ENCODE assay signal across 27 cellular contexts in genomic region chr4:61214680-61215079, GRCh38. TPM values are rescaled to one million over a fixed set of nuclear protein-coding genes. Genes with fewer than 3 reads are reported as not detected.
"Had no signal": no experiment of that assay in that cellular context is flagged by ENCODE, and none has a peak within 500 bp of the region (broad histone marks: within the 10 kb centered on the region; RNA-seq: fewer than 3 reads in every experiment).

No MANE protein-coding gene starts in this region.

- H3K4me3 ChIP-seq: ascending aorta, MG63, PC-9 had no signal

- DNase-seq: activated CD4-positive, alpha-beta T cell treated with anti-CD3 and anti-CD28 coated beads for 36 hours; activated CD4-positive, alpha-beta T cell treated with anti-CD3 and anti-CD28 coated beads, Interleukin-2, amount 10 ng/mL, durations not matched to agents 7 days and 5 days; activated CD4-positive, alpha-beta T cell treated with anti-CD3 and anti-CD28 coated beads, Interleukin-2, amount 50 U/mL, for 48 hours; activated CD8-positive, alpha-beta T cell treated with anti-CD3 and anti-CD28 coated beads, Interleukin-2, amount 10 ng/mL, durations not matched to agents 7 days and 5 days; activated gamma-delta T cell treated with Interleukin-2 at 50 U/mL for 16 hours; activated naive CD4-positive, alpha-beta T cell treated with anti-CD3 and anti-CD28 coated beads for 36 hours; activated T-cell treated with anti-CD3 and anti-CD28 coated beads for 4 hours; activated T-cell treated with anti-CD3 and anti-CD28 coated beads, Interleukin-2, amount 50 U/mL, for 4 hours; Karpas-422; KBM-7; MG63; NCI-H1048; NCI-H1105 treated with DMSO at 0.1 percent for 48 hours; NCI-H1436; NCI-H1694; NCI-H1930; NCI-H2081 treated with DMSO at 0.1 percent for 48 hours; NCI-H226; NCI-H446 treated with DMSO at 0.1 percent for 48 hours; NCI-H524; NCI-H69; NCI-H82; PC-9; Right ventricle myocardium superior had no signal

- H3K4me1 ChIP-seq: ascending aorta had no signal

- H3K36me3 ChIP-seq: ascending aorta, MG63 had no signal

- H3K9me3 ChIP-seq: ascending aorta, MG63 had no signal

- H3K27ac ChIP-seq: ascending aorta, PC-9 had no signal

- H2AFZ ChIP-seq: PC-9 had no signal

- H3K27me3 ChIP-seq: ascending aorta, MG63 had no signal

- H3K4me2 ChIP-seq: PC-9 had no signal

RNA-seq across cellular contexts. Expression of gene ADGRL3, which starts 14.6 kb away (rescaled TPM):
- total RNA-seq: activated CD4-positive, alpha-beta T cell treated with anti-CD3 and anti-CD28 coated beads for 36 hours; activated CD4-positive, alpha-beta T cell treated with anti-CD3 and anti-CD28 coated beads, Interleukin-2, amount 10 ng/mL, durations not matched to agents 7 days and 5 days; activated CD8-positive, alpha-beta T cell treated with anti-CD3 and anti-CD28 coated beads, Interleukin-2, amount 10 ng/mL, durations not matched to agents 7 days and 5 days; activated naive CD4-positive, alpha-beta T cell treated with anti-CD3 and anti-CD28 coated beads for 36 hours; activated naive CD4-positive, alpha-beta T cell treated with anti-CD3 and anti-CD28 coated beads, Interleukin-2, amount 50 U/mL, for 72 hours; activated T-cell treated with anti-CD3 and anti-CD28 coated beads, Interleukin-2, amount 50 U/mL, for 4 hours; activated T-helper 1 cell treated with anti-CD3 and anti-CD28 coated beads, Interleukin-12 subunit alpha, Interleukin-12 subunit beta, Interleukin-2, Interleukin-4 antibody, amounts not matched to agents 30 ng/mL and 10 ng/mL and 1 ng/mL, durations not matched to agents 14 hours and 24 hours and 36 hours had no signal
